Comparison of ENCODE assay signal across 8 cellular contexts in the genomic region with DNA sequence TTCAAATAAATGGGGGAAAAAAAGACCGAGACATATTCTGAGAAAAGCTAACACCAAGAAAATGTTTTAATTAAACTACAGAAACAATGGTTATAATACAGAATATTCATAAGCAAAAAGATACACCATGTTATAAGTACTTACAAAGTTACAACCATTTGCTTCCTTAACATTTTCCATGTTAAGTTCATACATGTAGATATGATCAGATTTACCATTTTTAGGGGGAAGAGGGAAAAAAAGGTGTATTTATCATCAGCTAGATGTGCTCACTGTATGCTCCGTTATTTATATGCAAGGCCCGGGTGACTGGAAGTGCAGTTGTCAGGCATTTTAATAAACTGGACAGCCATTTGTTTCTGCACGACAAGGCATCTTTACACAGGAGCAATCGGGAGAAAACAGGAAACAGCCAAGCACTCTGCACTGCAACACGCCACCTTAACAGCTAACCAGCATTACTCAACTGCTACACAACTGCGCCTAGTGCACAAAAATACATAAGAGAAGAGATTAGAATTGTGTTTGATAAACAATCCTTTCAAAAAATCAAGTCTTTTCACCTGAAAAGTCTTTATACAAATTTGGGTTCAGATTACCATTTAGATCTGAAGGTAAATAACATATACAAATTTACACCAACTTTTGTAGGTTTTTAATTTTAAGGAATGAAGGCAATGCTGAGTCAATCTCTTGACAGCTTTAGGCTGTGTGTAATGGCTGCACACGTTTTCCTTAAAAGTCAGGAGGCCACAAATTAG. TPM values are rescaled to one million over a fixed set of nuclear protein-coding genes. Genes with fewer than 3 reads are reported as not detected.
DNase-seq lines count a peak whose midpoint lies in the region; ATAC-seq and TF ChIP-seq lines count a peak whose summit lies in the region.

No MANE protein-coding gene starts in this region.

- no peaks in the 10 kb centered on the region for H3K9me3 Mint-ChIP-seq in activated T-cell treated with anti-CD3 and anti-CD28 coated beads, Interleukin-2, amount 50 U/mL, for 72 hours

- H3K4me3 Mint-ChIP-seq in activated T-cell treated with anti-CD3 and anti-CD28 coated beads, Interleukin-2, amount 50 U/mL, for 72 hours, result peak overlapping the region; percentile 94

- H3K27ac Mint-ChIP-seq in activated T-cell treated with anti-CD3 and anti-CD28 coated beads, Interleukin-2, amount 50 U/mL, for 72 hours, result peak overlapping the region; percentile 97

- no peak for TF ChIP-seq CTCF in AG04450 (IDR thresholded peaks at IDR 0.05; ENCODE audit: low read depth, low read length)
- no peak for TF ChIP-seq CTCF in HL-60 (IDR thresholded peaks at IDR 0.05; ENCODE audit: insufficient read depth, low read length)
- TF ChIP-seq CTCF in GM13976 (IDR thresholded peaks at IDR 0.05; ENCODE audit: borderline replicate concordance, control extremely low read depth, extremely low read depth, insufficient read depth, missing control alignments), result no peak

- H3K4me1 Mint-ChIP-seq in activated T-cell treated with anti-CD3 and anti-CD28 coated beads, Interleukin-2, amount 50 U/mL, for 72 hours (ENCODE audit: low read depth), result peaks cover 59% of the 10 kb centered on the region

- H3K27me3 ChIP-seq in AG04450 (ENCODE audit: control insufficient read depth, insufficient read depth, low read length) (no peaks in the 10 kb centered on the region), HL-60 (ENCODE audit: insufficient read depth, poor library complexity, severe bottlenecking) (no peaks in the 10 kb centered on the region)

- ATAC-seq in activated T-cell treated with anti-CD3 and anti-CD28 coated beads, Interleukin-2, amount 50 U/mL, for 72 hours (replicated peaks in 1 of 2), result no peak

- no peaks in the 10 kb centered on the region; the same call in 1 of the 2 replicates for H3K9me3 ChIP-seq in AG04450 (ENCODE audit: control insufficient read depth, insufficient read depth, low read length)

- no peaks in the 10 kb centered on the region for H3K27me3 Mint-ChIP-seq in activated T-cell treated with anti-CD3 and anti-CD28 coated beads, Interleukin-2, amount 50 U/mL, for 72 hours (ENCODE audit: low read depth)

- CTCF ChIA-PET in AG04450 (lab: Charles Lee), result interaction anchor here (1.5 kb wide), 1 partner anchor 212 kb away, joined by 4 read pairs; no protein-coding TSS in a partner anchor

- DNase-seq in AG04450 (ENCODE audit: low read depth, low spot score) (no peak), HL-60 (ENCODE audit: low read depth in 1 of 2, low spot score in 1 of 2) (peak in 1 of 2 experiments; percentile 72), kidney tubule cell (ENCODE audit: low spot score) (peak; percentile 37), mesenteric fat pad (ENCODE audit: low spot score) (no peak), NCI-H2171 (lab: John Stamatoyannopoulos, UW) (no peak), amygdala (lab: John Stamatoyannopoulos, UW) (no peak), GM13976 (ENCODE audit: low spot score) (no peak)
- no peak for DNase-seq in activated T-cell treated with anti-CD3 and anti-CD28 coated beads, Interleukin-2, amount 50 U/mL, for 72 hours

- in situ Hi-C loops in GM13976 (cut with MboI; ENCODE audit: low sequenced_read_pairs, unreplicated experiment), result no loop called here

- H3K36me3 Mint-ChIP-seq in activated T-cell treated with anti-CD3 and anti-CD28 coated beads, Interleukin-2, amount 50 U/mL, for 72 hours (ENCODE audit: insufficient read depth in 2 of 2), result peaks cover 21 to 44% of the 10 kb centered on the region in 2 donors

- H3K4me3 ChIP-seq in AG04450 (ENCODE audit: low read depth, low read length), result peak overlapping the region; percentile 96
- peak overlapping the region; percentile 89 for H3K4me3 ChIP-seq in HL-60 (replicated peaks; ENCODE audit: insufficient read depth, low read length)

- POLR2A ChIA-PET in AG04450 (lab: Yijun Ruan, JAX), result interaction anchor here (1.2 to 5.4 kb wide), 3 partner anchors 8 to 23 kb away, joined by 4 to 41 read pairs (median 6); a partner anchor contains a TSS

- H3K27ac ChIP-seq in AG04450 (ENCODE audit: low read depth, low read length) (no peak overlapping the region), HL-60 (replicated peaks) (peak overlapping the region; percentile 98)

RNA-seq across cellular contexts. Expression of a gene that starts 2.9 kb away (rescaled TPM):
- polyA plus RNA-seq in AG04450 (2011; rRNA removed), result 170 and 184 TPM in 2 replicates
- polyA minus RNA-seq in AG04450 (2011; rRNA and poly(A)+ RNA removed), result 71.4 and 81.2 TPM in 2 replicates
- 100 to 1,000 TPM; 260 to 275 TPM for total RNA-seq in activated T-cell treated with anti-CD3 and anti-CD28 coated beads, Interleukin-2, amount 50 U/mL, for 72 hours
- 179 TPM for total RNA-seq in mesenteric fat pad

RNA-seq across cellular contexts. Expression of a gene that starts 3.7 kb away (rescaled TPM):
- polyA plus RNA-seq in AG04450 (2011; rRNA removed), result 20.3 and 21.1 TPM in 2 replicates
- polyA minus RNA-seq in AG04450 (2011; rRNA and poly(A)+ RNA removed), result 20.2 and 21.9 TPM in 2 replicates
- total RNA-seq in activated T-cell treated with anti-CD3 and anti-CD28 coated beads, Interleukin-2, amount 50 U/mL, for 72 hours, result 10 to 100 TPM; 34.8 to 43.1 TPM
- total RNA-seq in mesenteric fat pad, result 23.2 TPM

RNA-seq across cellular contexts. Expression of a gene that starts 7.6 kb away (rescaled TPM):
- polyA plus RNA-seq in AG04450 (2011; rRNA removed), result 46.8 and 54.4 TPM in 2 replicates
- polyA minus RNA-seq in AG04450 (2011; rRNA and poly(A)+ RNA removed), result 11.6 and 15.5 TPM in 2 replicates
- 10 to 100 TPM; 25.4 to 30.7 TPM for total RNA-seq in activated T-cell treated with anti-CD3 and anti-CD28 coated beads, Interleukin-2, amount 50 U/mL, for 72 hours
- 32.2 TPM for total RNA-seq in mesenteric fat pad

RNA-seq across cellular contexts. Expression of a gene that starts 7.9 kb away (rescaled TPM):
- 12.4 and 17.3 TPM in 2 replicates for polyA plus RNA-seq in AG04450 (2011; rRNA removed)
- polyA minus RNA-seq in AG04450 (2011; rRNA and poly(A)+ RNA removed), result 12.2 and 16.6 TPM in 2 replicates
- 10 to 100 TPM; 56.5 to 67.2 TPM for total RNA-seq in activated T-cell treated with anti-CD3 and anti-CD28 coated beads, Interleukin-2, amount 50 U/mL, for 72 hours
- total RNA-seq in mesenteric fat pad, result 55.3 TPM

RNA-seq across cellular contexts. Expression of a gene that starts 23.5 kb away (rescaled TPM):
- polyA plus RNA-seq in AG04450 (2011; rRNA removed), result 222 and 265 TPM in 2 replicates
- polyA minus RNA-seq in AG04450 (2011; rRNA and poly(A)+ RNA removed), result 92.0 and 94.3 TPM in 2 replicates
- 10 to 100 TPM; 17.4 to 21.8 TPM for total RNA-seq in activated T-cell treated with anti-CD3 and anti-CD28 coated beads, Interleukin-2, amount 50 U/mL, for 72 hours
- total RNA-seq in mesenteric fat pad, result 193 TPM
